Comparison of ENCODE assay signal across 8 cellular contexts in genomic region chr9:121699271-121700164, GRCh38. TPM values are rescaled to one million over a fixed set of nuclear protein-coding genes. Genes with fewer than 3 reads are reported as not detected.
A peak's percentile ranks its signal among the peaks of the same experiment; 100 is the strongest.
DNase-seq lines count a peak whose midpoint lies in the region; ATAC-seq and TF ChIP-seq lines count a peak whose summit lies in the region.

No MANE protein-coding gene starts in this region.

- peaks cover 20% of the 10 kb centered on the region for H3K4me1 ChIP-seq in SJSA1 (replicated peaks)

- in situ Hi-C loops in brain microvascular endothelial cell (cut with HindIII; ENCODE audit: low pct_ligation_motif_present, low sequenced_read_pairs), result no loop called here

- H3K9me3 ChIP-seq in SJSA1 (replicated peaks), result no peaks in the 10 kb centered on the region

- H3K36me3 ChIP-seq in SJSA1, result no peaks in the 10 kb centered on the region
- H3K36me3 ChIP-seq in brain microvascular endothelial cell (replicated peaks), result no peaks in the 10 kb centered on the region
- H3K36me3 ChIP-seq in kidney epithelial cell (ENCODE audit: control insufficient read depth, insufficient read depth, low read length), result no peaks in the 10 kb centered on the region

- TF ChIP-seq CTCF in brain microvascular endothelial cell (IDR thresholded peaks at IDR 0.05; ENCODE audit: low read depth, low read length, missing control alignments), result no peak
- no peak for TF ChIP-seq CTCF in kidney epithelial cell (IDR thresholded peaks at IDR 0.05; ENCODE audit: insufficient read depth, low read length, poor library complexity, severe bottlenecking)

- peaks cover 18% of the 10 kb centered on the region for H3K27me3 ChIP-seq in SJSA1 (replicated peaks)
- H3K27me3 ChIP-seq in brain microvascular endothelial cell (replicated peaks), result no peaks in the 10 kb centered on the region
- peaks cover 4% of the 10 kb centered on the region for H3K27me3 ChIP-seq in kidney epithelial cell (ENCODE audit: control insufficient read depth, insufficient read depth, low read length)

- ATAC-seq in HG02678 (IDR thresholded peaks at IDR 0.05; ENCODE audit: unreplicated experiment), result peak; percentile 73

- peak; percentile 48 to 49 for DNase-seq in NOMO-1 (lab: John Stamatoyannopoulos, UW; ENCODE audit: unreplicated experiment in 2 of 2)
- no peak for DNase-seq in NOMO-1 treated with dmso at 0.1 percent for 144 hours (lab: John Stamatoyannopoulos, UW; ENCODE audit: unreplicated experiment)
- DNase-seq in SJSA1 (ENCODE audit: low read depth in 1 of 2, low spot score in 2 of 2), result peak in 1 of 2 experiments; percentile 60
- no peak for DNase-seq in brain microvascular endothelial cell
- no peak for DNase-seq in kidney epithelial cell (ENCODE audit: low read depth)
- peak; percentile 7 for DNase-seq in stimulated activated CD8-positive, alpha-beta memory T cell treated with anti-CD3 and anti-CD28 coated beads, Interleukin-12 subunit alpha, Interleukin-12 subunit beta, amount 100 ng/mL, for 1 hour (ENCODE audit: low read depth)
- no peak for DNase-seq in iPS-NIHi7 (ENCODE audit: extremely low spot score)

- H3K4me3 ChIP-seq in SJSA1 (peak overlapping the region; percentile 62), brain microvascular endothelial cell (ENCODE audit: low read depth, low read length) (peak overlapping the region; percentile 61), kidney epithelial cell (ENCODE audit: low read depth, low read length) (peak overlapping the region; percentile 40)

- no peak overlapping the region for H3K27ac ChIP-seq in SJSA1
- H3K27ac ChIP-seq in brain microvascular endothelial cell, result no peak overlapping the region

RNA-seq across cellular contexts. Expression of gene DAB2IP, which starts 48.1 kb away (rescaled TPM):
- 1.2 and 2.8 TPM in 2 replicates for total RNA-seq in SJSA1 (2014; rRNA removed; shearing (Covaris generic))
- total RNA-seq in kidney epithelial cell, result 38.0 and 51.1 TPM in 2 replicates

Comparison
In these comparisons a context has a peak if more than half of its experiments do, and no peak if none do; other contexts are left out.
1. DNase-seq: peak in NOMO-1 (2 of 2) and stimulated activated CD8-positive, alpha-beta memory T cell treated with anti-CD3 and anti-CD28 coated beads, Interleukin-12 subunit alpha, Interleukin-12 subunit beta, amount 100 ng/mL, for 1 hour (single experiment); none in NOMO-1 treated with dmso at 0.1 percent for 144 hours (single experiment), brain microvascular endothelial cell (single experiment), kidney epithelial cell (single experiment) and iPS-NIHi7 (single experiment).
2. RNA of gene DAB2IP, which starts 48.1 kb away (total RNA-seq): 38.0 to 51.1 TPM in kidney epithelial cell; 1.2 to 2.8 TPM in SJSA1; every median in the first group is over 10 times any median in the second.
3. Peak in every context shown above with its lines, with median percentiles within 50 percentile points of each other: H3K4me3 ChIP-seq.